17 cellular contexts compared by ENCODE assay signal in genomic region chr7:4195650-4196049, GRCh38.
DNase-seq lines count a peak whose midpoint lies in the region; ATAC-seq and TF ChIP-seq lines count a peak whose summit lies in the region.
"Had no signal": no experiment of that assay in that cellular context is flagged by ENCODE, and none has a peak within 500 bp of the region (broad histone marks: within the 10 kb centered on the region; RNA-seq: fewer than 3 reads in every experiment).

No MANE protein-coding gene starts in this region.

- no peak overlapping the region for H2BK120ac ChIP-seq in neuronal stem cell (ENCODE audit: low read depth, low read length)

- H3K27ac Mint-ChIP-seq in glutamatergic neuron (ENCODE audit: unreplicated experiment) = no peak overlapping the region
- H3K27ac Mint-ChIP-seq: B cell; CD4-positive, alpha-beta T cell had no signal

- peak overlapping the region; percentile 25 for H3K4me3 Mint-ChIP-seq in glutamatergic neuron (ENCODE audit: unreplicated experiment)
- H3K4me3 Mint-ChIP-seq: B cell; CD4-positive, alpha-beta T cell had no signal

- peak overlapping the region; percentile 26 for H3K23ac ChIP-seq in neuronal stem cell (ENCODE audit: low read depth, low read length, poor library complexity)

- H2BK15ac ChIP-seq in neuronal stem cell (ENCODE audit: low read length) = no peak overlapping the region

- DNase-seq in Ammon's horn (ENCODE audit: low spot score) (peak; percentile 24), glutamatergic neuron (no peak), neuronal stem cell (ENCODE audit: low spot score) (no peak), NCI-H510A (lab: John Stamatoyannopoulos, UW) (no peak)
- DNase-seq: ACHN; C1 segment of cervical spinal cord; Calu3; CD4-positive, alpha-beta T cell; DMS 273 treated with DMSO at 0.1 percent for 48 hours; DMS79; HCEC 1CT; IMR-90; KBM-7 had no signal

- H3K27me3 Mint-ChIP-seq in glutamatergic neuron (ENCODE audit: unreplicated experiment) = peaks cover 13% of the 10 kb centered on the region
- H3K27me3 Mint-ChIP-seq: B cell; CD4-positive, alpha-beta T cell had no signal

- no peak overlapping the region for H2AK5ac ChIP-seq in neuronal stem cell (ENCODE audit: low read depth, low read length)

- no peaks in the 10 kb centered on the region for H3K9me3 ChIP-seq in HEK293 (ENCODE audit: control insufficient read depth, insufficient read depth, low read depth, low read length)
- no peaks in the 10 kb centered on the region for H3K9me3 ChIP-seq in neuronal stem cell (replicated peaks in 1 of 2; ENCODE audit: control insufficient read depth in 2 of 2, insufficient read depth in 1 of 2, low read depth in 1 of 2, low read length in 2 of 2)

- H3K18ac ChIP-seq in neuronal stem cell (ENCODE audit: low read length) = no peak overlapping the region

- no peak overlapping the region for H2BK5ac ChIP-seq in neuronal stem cell (ENCODE audit: low read length)

- no peak overlapping the region for H3K4ac ChIP-seq in neuronal stem cell (ENCODE audit: low read length)

- H3K79me1 ChIP-seq in neuronal stem cell (ENCODE audit: low read depth, low read length) = no peaks in the 10 kb centered on the region

- CTCF ChIA-PET in HEK293 (lab: Yijun Ruan, JAX) = interaction anchor here (0.7 kb wide), 1 partner anchor 8 kb away, joined by 3 read pairs; no protein-coding TSS in a partner anchor

- H3K36me3 ChIP-seq in HEK293 (ENCODE audit: control insufficient read depth in 2 of 2, insufficient read depth in 1 of 2, low read length in 2 of 2) = no peaks in the 10 kb centered on the region
- no peaks in the 10 kb centered on the region for H3K36me3 ChIP-seq in neuronal stem cell (replicated peaks in 1 of 2; ENCODE audit: control insufficient read depth in 2 of 2, insufficient read depth in 2 of 2, low read length in 2 of 2)

- H3K4me3 ChIP-seq in HEK293 (ENCODE audit: low read depth, low read length) = no peak overlapping the region
- H3K4me3 ChIP-seq in neuronal stem cell (ENCODE audit: low read length in 2 of 2) = no peak overlapping the region

- H3K9me3 Mint-ChIP-seq in glutamatergic neuron (ENCODE audit: unreplicated experiment) = peaks cover 18% of the 10 kb centered on the region
- H3K9me3 Mint-ChIP-seq: CD4-positive, alpha-beta T cell had no signal

- H3K14ac ChIP-seq in neuronal stem cell (ENCODE audit: low read length) = peak overlapping the region; percentile 83

- peaks cover 23% of the 10 kb centered on the region for H3K4me1 Mint-ChIP-seq in glutamatergic neuron (ENCODE audit: low read depth, unreplicated experiment)
- H3K4me1 Mint-ChIP-seq: B cell had no signal

- no peak overlapping the region for H2AFZ ChIP-seq in neuronal stem cell (ENCODE audit: low read length)

- no peak overlapping the region for H3K9ac ChIP-seq in neuronal stem cell (ENCODE audit: low read depth, low read length, poor library complexity)

- H3K4me2 ChIP-seq in neuronal stem cell (ENCODE audit: insufficient read depth, low read length, poor library complexity, severe bottlenecking) = no peak overlapping the region

- no peak for TF ChIP-seq CTCF in HEK293 (tag by site-specific recombination; IDR thresholded peaks at IDR 0.05)
- no peak for TF ChIP-seq CTCF in glutamatergic neuron (IDR thresholded peaks at IDR 0.05; ENCODE audit: partially characterized antibody, unreplicated experiment)

- no peak overlapping the region for H2BK12ac ChIP-seq in neuronal stem cell (ENCODE audit: low read length)

- no peaks in the 10 kb centered on the region for H3K27me3 ChIP-seq in neuronal stem cell (ENCODE audit: control insufficient read depth in 3 of 3, insufficient read depth in 3 of 3, low read depth in 1 of 3, low read length in 3 of 3)

- no peak overlapping the region for H4K8ac ChIP-seq in neuronal stem cell (ENCODE audit: low read depth, low read length)

- ATAC-seq in HG03521 (IDR thresholded peaks at IDR 0.05; ENCODE audit: unreplicated experiment) (no peak), GM19324 (IDR thresholded peaks at IDR 0.05; ENCODE audit: low FRiP score, unreplicated experiment) (no peak)

- no peaks in the 10 kb centered on the region for H3K4me1 ChIP-seq in HEK293 (ENCODE audit: control insufficient read depth, insufficient read depth, low read length)
- H3K4me1 ChIP-seq in neuronal stem cell (ENCODE audit: control insufficient read depth in 2 of 2, insufficient read depth in 1 of 2, low read depth in 1 of 2, low read length in 2 of 2) = peaks cover 0 to 2% of the 10 kb centered on the region in 2 donors

- POLR2A ChIA-PET in HEK293 (lab: Yijun Ruan, JAX) = no interaction called here

- H3K27ac ChIP-seq in HEK293 (ENCODE audit: extremely low read depth, low read depth, low read length) (no peak overlapping the region), neuronal stem cell (replicated peaks; ENCODE audit: low read length) (no peak overlapping the region)

- H4K91ac ChIP-seq in neuronal stem cell (ENCODE audit: low read depth, low read length, poor library complexity) = no peak overlapping the region

- H3K36me3 Mint-ChIP-seq in glutamatergic neuron (ENCODE audit: unreplicated experiment) = peaks cover 4% of the 10 kb centered on the region

- WGBS in neuronal stem cell (ENCODE audit: extremely low coverage in 2 of 2, insufficient read length in 2 of 2, insufficient replicate concordance in 1 of 2), 2 donors = no CpG with 5 or more reads among the region's 7 CpGs

TF ChIP-seq in HEK293, 187 proteins besides CTCF, POLR2A, EP300 and RAD21:
- 0 out of 2 replicates have a peak, but pooled peaks have one; percentile 24 for TF ChIP-seq ZFHX2 (tag by site-specific recombination; conservative IDR thresholded peaks at IDR 0.05)
- TF ChIP-seq ZNF654 (tag by site-specific recombination; IDR thresholded peaks at IDR 0.05; ENCODE audit: low read depth) = no peak
- no peak for TF ChIP-seq ZFP41 (tag by site-specific recombination; IDR thresholded peaks at IDR 0.05; ENCODE audit: borderline replicate concordance)
- no peak for TF ChIP-seq SP2 (tag by site-specific recombination; IDR thresholded peaks at IDR 0.05)
